ENCODE assay signal across 20 cellular contexts in the genomic region with DNA sequence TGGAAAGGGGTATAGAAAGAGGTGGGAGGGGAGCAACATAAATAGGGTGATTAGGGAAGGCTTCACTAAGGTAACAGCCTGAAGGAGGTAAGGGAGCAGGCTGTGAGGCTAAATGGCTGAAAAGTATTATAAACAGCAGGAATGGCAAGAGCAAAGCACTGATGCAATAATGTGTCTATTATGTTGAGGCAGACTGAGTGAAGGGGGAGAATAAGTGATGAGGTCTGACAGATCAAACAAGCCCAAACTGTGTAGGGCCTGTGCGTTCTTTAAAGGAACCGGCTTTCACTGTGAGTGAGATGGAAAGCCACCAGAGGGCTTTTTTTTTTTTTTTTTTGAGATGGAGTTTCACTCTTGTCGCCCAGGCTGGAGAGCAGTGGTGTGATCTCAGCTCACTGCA. TPM values are rescaled to one million over a fixed set of nuclear protein-coding genes. Genes with fewer than 3 reads are reported as not detected.
DNase-seq lines count a peak whose midpoint lies in the region; ATAC-seq and TF ChIP-seq lines count a peak whose summit lies in the region.
"Had no signal": no experiment of that assay in that cellular context is flagged by ENCODE, and none has a peak within 500 bp of the region (broad histone marks: within the 10 kb centered on the region; RNA-seq: fewer than 3 reads in every experiment).

No MANE protein-coding gene starts in this region.

- H3K36me3 Mint-ChIP-seq in neural progenitor cell = peaks cover 19% of the 10 kb centered on the region
- H3K36me3 Mint-ChIP-seq in natural killer cell treated with Interleukin-12 subunit alpha and Interleukin-12 subunit beta and Interleukin-15 and Interleukin-18, amount 100 ng/mL, for 72 hours = peaks cover 8% of the 10 kb centered on the region

- H2AFZ ChIP-seq in neural progenitor cell (replicated peaks) = no peak overlapping the region

- peak; percentile 51 for DNase-seq in Ammon's horn (ENCODE audit: low spot score)
- DNase-seq in NCI-H146 treated with DMSO at 0.1 percent for 48 hours (lab: John Stamatoyannopoulos, UW; ENCODE audit: unreplicated experiment) = peak; percentile 50
- peak in 1 of 61 donors; percentile 1 for DNase-seq in caudate nucleus (lab: John Stamatoyannopoulos, UW)
- DNase-seq in neural progenitor cell (ENCODE audit: low spot score) = peak; percentile 10
- DNase-seq in DMS114 treated with DMSO at 0.1 percent for 48 hours (lab: John Stamatoyannopoulos, UW; ENCODE audit: unreplicated experiment) = no peak
- DNase-seq in natural killer cell treated with Interleukin-12 subunit alpha and Interleukin-12 subunit beta and Interleukin-15 and Interleukin-18, amount 100 ng/mL, for 72 hours (ENCODE audit: low spot score) = no peak
- no peak for DNase-seq in NCI-H510A treated with DMSO at 0.1 percent for 48 hours (lab: John Stamatoyannopoulos, UW)
- DNase-seq: activated CD4-positive, alpha-beta T cell treated with anti-CD3 and anti-CD28 coated beads, Interleukin-2, amount 50 U/mL, for 1 hour; activated naive CD4-positive, alpha-beta T cell treated with Interleukin-2 at 50 U/mL for 16 hours; DMS 273 treated with DMSO at 0.1 percent for 48 hours; NCI-H1092 treated with DMSO at 0.1 percent for 48 hours; Right ventricle myocardium superior; stimulated activated CD4-positive, alpha-beta T cell treated with anti-CD3 and anti-CD28 coated beads, Interleukin-12 subunit alpha, Interleukin-12 subunit beta, amount 100 ng/mL, for 4 hours; stimulated activated CD8-positive, alpha-beta memory T cell treated with anti-CD3 and anti-CD28 coated beads, Interleukin-4, amount 100 ng/mL, for 48 hours; T-cell had no signal

- H3K4me3 Mint-ChIP-seq in neural progenitor cell = peak overlapping the region; percentile 2
- H3K4me3 Mint-ChIP-seq in natural killer cell treated with Interleukin-12 subunit alpha and Interleukin-12 subunit beta and Interleukin-15 and Interleukin-18, amount 100 ng/mL, for 72 hours = no peak overlapping the region
- H3K4me3 Mint-ChIP-seq: CD14-positive monocyte, T-cell had no signal

- H3K27me3 Mint-ChIP-seq in neural progenitor cell (ENCODE audit: insufficient read depth, low read depth) = no peaks in the 10 kb centered on the region
- H3K27me3 Mint-ChIP-seq in natural killer cell treated with Interleukin-12 subunit alpha and Interleukin-12 subunit beta and Interleukin-15 and Interleukin-18, amount 100 ng/mL, for 72 hours = no peaks in the 10 kb centered on the region
- H3K27me3 Mint-ChIP-seq: T-cell had no signal

- no peak for ATAC-seq in GM18861 (IDR thresholded peaks at IDR 0.05; ENCODE audit: unreplicated experiment)
- no peak for ATAC-seq in natural killer cell treated with Interleukin-12 subunit alpha and Interleukin-12 subunit beta and Interleukin-15 and Interleukin-18, amount 100 ng/mL, for 72 hours
- ATAC-seq: HepG2, left lobe of liver, T-cell had no signal

- H3K4me1 Mint-ChIP-seq in neural progenitor cell = peaks cover 27% of the 10 kb centered on the region
- H3K4me1 Mint-ChIP-seq in natural killer cell treated with Interleukin-12 subunit alpha and Interleukin-12 subunit beta and Interleukin-15 and Interleukin-18, amount 100 ng/mL, for 72 hours (ENCODE audit: low read depth in 2 of 2) = peaks cover 3 to 4% of the 10 kb centered on the region in 2 donors
- H3K4me1 Mint-ChIP-seq: CD14-positive monocyte, T-cell had no signal

- H3K36me3 ChIP-seq in neural progenitor cell = no peaks in the 10 kb centered on the region

- no peak overlapping the region for H3K27ac Mint-ChIP-seq in neural progenitor cell
- no peak overlapping the region for H3K27ac Mint-ChIP-seq in natural killer cell treated with Interleukin-12 subunit alpha and Interleukin-12 subunit beta and Interleukin-15 and Interleukin-18, amount 100 ng/mL, for 72 hours
- H3K27ac Mint-ChIP-seq: T-cell had no signal

- H3K4me2 ChIP-seq in neural progenitor cell = no peak overlapping the region

- H3K4me3 ChIP-seq in neural progenitor cell = no peak overlapping the region
- H3K4me3 ChIP-seq: suprapubic skin had no signal

- H3K27ac ChIP-seq in caudate nucleus (ENCODE audit: low read depth, low read length) (peak overlapping the region; percentile 72), neural progenitor cell (peak overlapping the region; percentile 5)
- H3K27ac ChIP-seq: suprapubic skin had no signal

- H3K4me1 ChIP-seq in neural progenitor cell = peaks cover 7% of the 10 kb centered on the region
- H3K4me1 ChIP-seq: suprapubic skin had no signal

- H4K20me1 ChIP-seq in neural progenitor cell (ENCODE audit: low read depth) = no peaks in the 10 kb centered on the region

- no peaks in the 10 kb centered on the region for H3K79me2 ChIP-seq in neural progenitor cell (ENCODE audit: low read depth)

- peaks cover 21% of the 10 kb centered on the region for H3F3A ChIP-seq in neural progenitor cell (ENCODE audit: low read depth)

- no peak overlapping the region for H3K9ac ChIP-seq in neural progenitor cell

- no peaks in the 10 kb centered on the region for H3K9me3 Mint-ChIP-seq in neural progenitor cell
- H3K9me3 Mint-ChIP-seq in natural killer cell treated with Interleukin-12 subunit alpha and Interleukin-12 subunit beta and Interleukin-15 and Interleukin-18, amount 100 ng/mL, for 72 hours = no peaks in the 10 kb centered on the region
- H3K9me3 Mint-ChIP-seq: CD14-positive monocyte, T-cell had no signal

- H3K9me3 ChIP-seq in neural progenitor cell (ENCODE audit: low read depth) = no peaks in the 10 kb centered on the region
- H3K9me3 ChIP-seq: suprapubic skin had no signal

- no peak for TF ChIP-seq CTCF in neural progenitor cell (IDR thresholded peaks at IDR 0.05)

- H3K27me3 ChIP-seq in neural progenitor cell = no peaks in the 10 kb centered on the region
- H3K27me3 ChIP-seq: suprapubic skin had no signal

RNA-seq across cellular contexts. Expression of gene VCPKMT, which starts 6.7 kb away (rescaled TPM):
- 15.6 and 23.5 TPM in 2 replicates for total RNA-seq in neural progenitor cell (ENCODE audit: low replicate concordance)
- 10 to 100 TPM; 14.0 to 24.6 TPM for total RNA-seq in natural killer cell treated with Interleukin-12 subunit alpha and Interleukin-12 subunit beta and Interleukin-15 and Interleukin-18, amount 100 ng/mL, for 72 hours

Comparison
In these comparisons a context has a peak if more than half of its experiments do, and no peak if none do; other contexts are left out.
1. DNase-seq: peak in Ammon's horn (single experiment), NCI-H146 treated with DMSO at 0.1 percent for 48 hours (single experiment) and neural progenitor cell (single experiment); none in DMS114 treated with DMSO at 0.1 percent for 48 hours (single experiment), natural killer cell treated with Interleukin-12 subunit alpha and Interleukin-12 subunit beta and Interleukin-15 and Interleukin-18, amount 100 ng/mL, for 72 hours (single experiment) and NCI-H510A treated with DMSO at 0.1 percent for 48 hours (single experiment).